ENCODE assay signal across 8 cellular contexts in genomic region chr11:75330886-75331285, GRCh38. TPM values are rescaled to one million over a fixed set of nuclear protein-coding genes. Genes with fewer than 3 reads are reported as not detected.
DNase-seq lines count a peak whose midpoint lies in the region; ATAC-seq, FAIRE-seq and TF ChIP-seq lines count a peak whose summit lies in the region.
"Not testable (repeated sequence)": the region's sequence is repeated elsewhere in the genome, so short reads cannot be mapped to it uniquely, and the experiment has no call there.

No MANE protein-coding gene starts in this region.

- H3K9me3 Mint-ChIP-seq in GM23338, nephron: not testable (repeated sequence)

- TF ChIP-seq RAD21 in K562 (CRISPR knock-in tag; conservative IDR thresholded peaks at IDR 0.05 in 1 of 2, IDR thresholded peaks at IDR 0.05 in 1 of 2), result not testable (repeated sequence)

- not testable (repeated sequence) for BruUV-seq in A673 (replicated peaks; lab: Mats Ljungman, UMichigan); K562 (replicated peaks; lab: Mats Ljungman, UMichigan)

- H3K9me2 ChIP-seq in GM23338 (ENCODE audit: insufficient read depth), result not testable (repeated sequence)

- CTCF ChIA-PET in A673 (lab: Charles Lee); K562 (lab: Yijun Ruan, JAX; ENCODE audit: low intra/inter-chr PET ratio): not testable (repeated sequence)

- not testable (repeated sequence) for TF ChIP-seq POLR2A in K562 (conservative IDR thresholded peaks at IDR 0.05); esophagus muscularis mucosa (IDR thresholded peaks at IDR 0.05; ENCODE audit: low read depth); stomach (IDR thresholded peaks at IDR 0.05)

- H3K27me3 ChIP-seq in A673 (replicated peaks; ENCODE audit: insufficient read depth, low read depth, low read length, poor library complexity); GM23338 (ENCODE audit: insufficient read depth); SJCRH30; K562 (ENCODE audit: control insufficient read depth in 2 of 2, insufficient read depth in 2 of 2, low read length in 2 of 2); esophagus muscularis mucosa; lower lobe of right lung (ENCODE audit: low read depth); stomach: not testable (repeated sequence)

- H3K9me1 ChIP-seq in K562 (ENCODE audit: control insufficient read depth, insufficient read depth, low read length), result not testable (repeated sequence)

- not testable (repeated sequence) for TF ChIP-seq EP300 in K562 (IDR thresholded peaks at IDR 0.05; ENCODE audit: low read length); esophagus muscularis mucosa (IDR thresholded peaks at IDR 0.05); stomach (IDR thresholded peaks at IDR 0.05)

- H3K9ac ChIP-seq in K562 (ENCODE audit: insufficient read depth in 1 of 2, low read depth in 2 of 2, low read length in 2 of 2), result not testable (repeated sequence)

- H3K27me3 Mint-ChIP-seq in GM23338 (ENCODE audit: insufficient read depth, low read depth, poor library complexity), result peaks cover 30% of the 10 kb centered on the region
- H3K27me3 Mint-ChIP-seq in nephron (ENCODE audit: low read depth), result not testable (repeated sequence)

- H3K27ac Mint-ChIP-seq in GM23338 (peak overlapping the region; percentile 100), nephron (peak overlapping the region; percentile 96 to 99 (median 98))

- H3K27ac ChIP-seq in A673 (ENCODE audit: low read depth, low read length, poor library complexity, severe bottlenecking) (peak overlapping the region; percentile 45), GM23338 (ENCODE audit: low read depth) (peak overlapping the region; percentile 99), SJCRH30 (peak overlapping the region; percentile 5; the same call in 1 of the 2 replicates), esophagus muscularis mucosa (replicated peaks in 1 of 4) (peak overlapping the region; percentile 80 to 98 (median 96)), lower lobe of right lung (peak overlapping the region; percentile 61), stomach (peak overlapping the region; percentile 79 to 97 (median 97))
- H3K27ac ChIP-seq in K562 (ENCODE audit: extremely low read depth, low read depth, low read length), result not testable (repeated sequence)

- WGBS in K562 (ENCODE audit: insufficient coverage, low coverage, missing lambda C conversion rate), result 91% methylated on average over 14 of the region's 14 CpGs
- 87% methylated on average over 14 of the region's 14 CpGs for WGBS in esophagus muscularis mucosa
- 74 to 83% (median 78%) methylated on average over 14 of the region's 14 CpGs for WGBS in stomach, 5 donors

- H3K9me3 ChIP-seq in A673 (ENCODE audit: low read depth, low read length, poor library complexity, severe bottlenecking); SJCRH30 (replicated peaks); K562 (replicated peaks; ENCODE audit: control insufficient read depth, insufficient read depth, low read depth, low read length); esophagus muscularis mucosa; lower lobe of right lung; stomach: not testable (repeated sequence)

- peak overlapping the region; percentile 59 for H3K4me3 Mint-ChIP-seq in GM23338
- H3K4me3 Mint-ChIP-seq in nephron, result not testable (repeated sequence)

- ATAC-seq in GM23338, K562, lower lobe of right lung: not testable (repeated sequence)

- H4K20me1 ChIP-seq in GM23338 (replicated peaks; ENCODE audit: insufficient read depth); K562 (replicated peaks; ENCODE audit: control insufficient read depth, insufficient read depth, low read length): not testable (repeated sequence)

- H3F3A ChIP-seq in GM23338 (replicated peaks; ENCODE audit: low read depth), result not testable (repeated sequence)

- peaks cover 24% of the 10 kb centered on the region for H3K36me3 Mint-ChIP-seq in GM23338 (ENCODE audit: low read depth)
- not testable (repeated sequence) for H3K36me3 Mint-ChIP-seq in nephron (ENCODE audit: low read depth)

- FAIRE-seq in K562 (lab: Jason Lieb, UNC), result not testable (repeated sequence)

- H3K4me3 ChIP-seq in A673 (ENCODE audit: low read depth, low read length, poor library complexity, severe bottlenecking); GM23338; SJCRH30; K562; esophagus muscularis mucosa; lower lobe of right lung; stomach: not testable (repeated sequence)

- H3K36me3 ChIP-seq in A673 (ENCODE audit: insufficient read depth, low read length, poor library complexity, severe bottlenecking); GM23338 (ENCODE audit: insufficient read depth); K562 (ENCODE audit: control insufficient read depth, insufficient read depth, low read length); esophagus muscularis mucosa; lower lobe of right lung; stomach: not testable (repeated sequence)
- H3K36me3 ChIP-seq in SJCRH30, result peaks cover 33% of the 10 kb centered on the region

- H3K4me2 ChIP-seq in GM23338, result peak overlapping the region; percentile 51; the same call in 1 of the 2 replicates
- H3K4me2 ChIP-seq in K562 (ENCODE audit: insufficient read depth, low read length), result not testable (repeated sequence)

- DNase-seq in A673 (ENCODE audit: low spot score); GM23338 (ENCODE audit: low spot score); SJCRH30; K562 (ENCODE audit: extremely low read depth in 1 of 4, low spot score in 3 of 4); esophagus muscularis mucosa (ENCODE audit: extremely low spot score); lower lobe of right lung; stomach: not testable (repeated sequence)

- H3K79me2 ChIP-seq in GM23338 (replicated peaks; ENCODE audit: insufficient read depth), result not testable (repeated sequence)
- peaks cover 57% of the 10 kb centered on the region for H3K79me2 ChIP-seq in K562 (ENCODE audit: control insufficient read depth, insufficient read depth, low read length)

- in situ Hi-C loops in K562 (cut with MboI), result not testable (repeated sequence)

- POLR2A ChIA-PET in A673 (lab: Charles Lee; ENCODE audit: low non-redundant PET), result not testable (repeated sequence)
- POLR2A ChIA-PET in K562 (lab: Yijun Ruan, JAX), result interaction anchor here (1.0 to 2.4 kb wide), 4 partner anchors 10 to 70 kb away, joined by 3 to 8 read pairs (median 5); no protein-coding TSS in a partner anchor

- intact Hi-C loops in A673 (cut with micrococcal nuclease; ENCODE audit: unreplicated experiment); K562 (cut with micrococcal nuclease); esophagus muscularis mucosa (cut with DNase I); lower lobe of right lung (cut with DNase I); stomach (cut with DNase I; ENCODE audit: low total_unique reads): not testable (repeated sequence)

- not testable (repeated sequence) for TF ChIP-seq CTCF in A673 (conservative IDR thresholded peaks at IDR 0.05; ENCODE audit: low read depth, low read length); GM23338 (conservative IDR thresholded peaks at IDR 0.05; ENCODE audit: low read depth in 2 of 2); K562 (IDR thresholded peaks at IDR 0.05 in 2 of 3, conservative IDR thresholded peaks at IDR 0.05 in 1 of 3; ENCODE audit: insufficient read depth in 2 of 3, low read depth in 1 of 3, low read length in 3 of 3); esophagus muscularis mucosa (IDR thresholded peaks at IDR 0.05); lower lobe of right lung (IDR thresholded peaks at IDR 0.05); nephron (IDR thresholded peaks at IDR 0.05; ENCODE audit: unreplicated experiment in 3 of 3); stomach (IDR thresholded peaks at IDR 0.05)

- peaks cover 27% of the 10 kb centered on the region for H3K4me1 ChIP-seq in A673 (ENCODE audit: insufficient read depth, low read length, poor library complexity, severe bottlenecking)
- peaks cover 48% of the 10 kb centered on the region for H3K4me1 ChIP-seq in GM23338 (ENCODE audit: insufficient read depth)
- H3K4me1 ChIP-seq in SJCRH30, result peaks cover 62% of the 10 kb centered on the region
- peaks cover 42 to 50% of the 10 kb centered on the region in 2 experiments; a peak in 4 of 5 replicates for H3K4me1 ChIP-seq in K562 (replicated peaks in 1 of 2; ENCODE audit: control insufficient read depth in 2 of 2, insufficient read depth in 2 of 2, low read length in 2 of 2)
- peaks cover 41 to 99% (median 95%) of the 10 kb centered on the region in 4 donors for H3K4me1 ChIP-seq in esophagus muscularis mucosa
- H3K4me1 ChIP-seq in lower lobe of right lung, result peaks cover 97% of the 10 kb centered on the region
- H3K4me1 ChIP-seq in stomach, result peaks cover 83 to 100% (median 93%) of the 10 kb centered on the region in 4 donors

- H3K4me1 Mint-ChIP-seq in GM23338 (peaks cover 83% of the 10 kb centered on the region), nephron (peaks cover 49% of the 10 kb centered on the region)

- H2AFZ ChIP-seq in GM23338; K562 (ENCODE audit: low read depth, low read length): not testable (repeated sequence)

RNA-seq across cellular contexts. Expression of gene ARRB1, which starts 20.6 kb away (rescaled TPM):
- total RNA-seq in A673 (2021) (37.8 and 62.0 TPM in 2 replicates), K562 (2014; rRNA removed) (21.8 and 27.6 TPM in 2 replicates), K562 (2014; rRNA removed; fragmentation: Illumina TruSeq; extraction: Trizol) (22.9 and 28.5 TPM in 2 replicates), K562 (2015; rRNA removed; fragmentation: Illumina TruSeq; extraction: Trizol) (41.7 and 43.5 TPM in 2 replicates), K562 (2021) (43.6 and 45.4 TPM in 2 replicates), esophagus muscularis mucosa (100 to 1,000 TPM in 1 of 4 donors, 10 to 100 TPM in 3; 41.1 to 102 (median 76.7) TPM), lower lobe of right lung (187 TPM), stomach (100 to 1,000 TPM in 1 of 5 donors, 10 to 100 TPM in 4; 44.3 to 151 (median 76.5) TPM)
- 11.1 and 17.0 TPM in 2 replicates for total RNA-seq in GM23338 (2014; rRNA removed; shearing (Covaris generic))
- polyA plus RNA-seq in GM23338 (2016; fragmentation: Nextera tagmentation; extraction: Ambion mirVana) (5.8 and 6.3 TPM in 2 replicates), K562 (2011; rRNA removed) (26.2 and 30.8 TPM in 2 replicates), K562 (2014; fragmentation: Illumina TruSeq; extraction: Trizol) (35.6 and 38.4 TPM in 2 replicates), K562 (2014; fragmentation: Nextera tagmentation; extraction: Ambion mirVana) (10 to 100 TPM in 1 of 2 experiments, 1 to 10 TPM in 1; 6.6 to 13.1 TPM), K562 (2014; rRNA removed) (24.2 and 30.6 TPM in 2 replicates), stomach (10 to 100 TPM; 18.0 to 41.2 (median 33.2) TPM)
- 112 and 121 TPM in 2 replicates for total RNA-seq in SJCRH30 (2014; rRNA removed; shearing (Covaris generic))
- 58.4 and 169 TPM in 2 replicates for total RNA-seq in K562 (2011; cell fraction: chromatin; rRNA removed; ENCODE audit: low replicate concordance)
- total RNA-seq in K562 (2011; cell fraction: nucleolus; rRNA removed), result 93.3 and 107 TPM in 2 replicates
- total RNA-seq in K562 (2011; cell fraction: nucleoplasm; rRNA removed), result 70.8 and 73.7 TPM in 2 replicates
- polyA plus RNA-seq in K562 (2011; cell fraction: cytosol; rRNA removed), result 28.6 and 44.2 TPM in 2 replicates
- 30.8 and 44.9 TPM in 2 replicates for polyA plus RNA-seq in K562 (2011; cell fraction: nucleus; rRNA removed)
- polyA plus RNA-seq in K562 (2012), result 33.4 and 35.1 TPM in 2 replicates
- 80.3 and 121 TPM in 2 replicates for polyA minus RNA-seq in K562 (2011; rRNA and poly(A)+ RNA removed)
- polyA minus RNA-seq in K562 (2011; cell fraction: cytosol; rRNA and poly(A)+ RNA removed), result 31.7 and 45.7 TPM in 2 replicates
- 63.5 and 65.3 TPM in 2 replicates for polyA minus RNA-seq in K562 (2011; cell fraction: nucleus; rRNA and poly(A)+ RNA removed)
